1 cellular context compared by ENCODE assay signal in the genomic region with DNA sequence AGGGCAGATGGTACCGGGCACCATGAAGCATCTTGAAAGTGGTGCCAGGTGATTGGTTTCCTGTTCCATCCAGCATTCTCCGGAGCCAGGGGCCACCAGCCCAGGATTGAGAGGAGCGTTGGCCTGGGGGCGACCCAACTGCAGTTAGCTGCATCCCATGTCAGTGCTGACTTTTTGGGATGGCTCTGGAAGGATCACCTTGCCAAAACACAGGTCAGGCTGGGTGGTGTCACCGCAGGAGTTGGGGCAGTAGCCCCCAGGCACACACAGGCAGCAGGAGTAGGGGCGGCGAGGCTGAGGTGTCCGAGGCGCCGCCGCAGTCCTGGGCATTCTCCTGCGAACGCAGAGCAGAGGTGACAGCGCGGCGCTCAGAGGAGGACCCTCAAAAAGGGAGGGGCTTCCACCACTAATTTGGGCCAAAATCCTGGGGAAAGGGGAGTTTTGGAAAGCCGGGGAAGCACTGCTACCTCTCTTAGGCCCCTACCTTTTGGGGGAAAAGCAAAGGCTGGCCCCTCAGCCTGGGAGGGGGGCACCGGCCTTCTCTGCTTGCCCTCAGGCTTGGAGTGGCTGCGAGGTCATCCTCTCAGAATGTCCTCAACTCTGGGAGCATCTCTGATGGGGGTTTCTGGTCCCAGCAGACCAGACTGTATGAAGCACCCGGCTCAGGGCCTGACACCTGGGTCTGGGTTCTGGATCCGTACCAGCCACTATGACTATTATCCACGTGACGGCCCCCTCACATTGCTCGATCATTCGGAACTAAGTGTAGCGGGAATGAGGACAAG.
TF ChIP-seq lines count a peak whose summit lies in the region.

No MANE protein-coding gene starts in this region.

TF ChIP-seq in GM23338, 12 proteins besides CTCF, POLR2A, EP300 and RAD21 (continued from another document):
- TF ChIP-seq NANOG (IDR thresholded peaks at IDR 0.05; ENCODE audit: borderline replicate concordance) (no peak), ZNF331 (CRISPR knock-in tag; IDR thresholded peaks at IDR 0.05; ENCODE audit: low read depth) (no peak), STAT1 (IDR thresholded peaks at IDR 0.05; ENCODE audit: unreplicated experiment) (no peak), ZNF114 (CRISPR knock-in tag; IDR thresholded peaks at IDR 0.05) (no peak), EZH2phosphoT487 (IDR thresholded peaks at IDR 0.05; ENCODE audit: unreplicated experiment) (no peak), CREB1 (CRISPR knock-in tag; IDR thresholded peaks at IDR 0.05; ENCODE audit: low read depth) (no peak), ZNF462 (CRISPR knock-in tag; IDR thresholded peaks at IDR 0.05) (no peak), POLR2AphosphoS5 (IDR thresholded peaks at IDR 0.05; ENCODE audit: low read depth) (no peak)
- TF ChIP-seq, protein P1, sequence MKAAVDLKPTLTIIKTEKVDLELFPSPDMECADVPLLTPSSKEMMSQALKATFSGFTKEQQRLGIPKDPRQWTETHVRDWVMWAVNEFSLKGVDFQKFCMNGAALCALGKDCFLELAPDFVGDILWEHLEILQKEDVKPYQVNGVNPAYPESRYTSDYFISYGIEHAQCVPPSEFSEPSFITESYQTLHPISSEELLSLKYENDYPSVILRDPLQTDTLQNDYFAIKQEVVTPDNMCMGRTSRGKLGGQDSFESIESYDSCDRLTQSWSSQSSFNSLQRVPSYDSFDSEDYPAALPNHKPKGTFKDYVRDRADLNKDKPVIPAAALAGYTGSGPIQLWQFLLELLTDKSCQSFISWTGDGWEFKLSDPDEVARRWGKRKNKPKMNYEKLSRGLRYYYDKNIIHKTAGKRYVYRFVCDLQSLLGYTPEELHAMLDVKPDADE (IDR thresholded peaks at IDR 0.05) = no peak
